Comparison of ENCODE assay signal across 8 cellular contexts in genomic region chr16:47143677-47144558, GRCh38. TPM values are rescaled to one million over a fixed set of nuclear protein-coding genes. Genes with fewer than 3 reads are reported as not detected.
DNase-seq lines count a peak whose midpoint lies in the region; ATAC-seq and TF ChIP-seq lines count a peak whose summit lies in the region.

A gene with protein sequence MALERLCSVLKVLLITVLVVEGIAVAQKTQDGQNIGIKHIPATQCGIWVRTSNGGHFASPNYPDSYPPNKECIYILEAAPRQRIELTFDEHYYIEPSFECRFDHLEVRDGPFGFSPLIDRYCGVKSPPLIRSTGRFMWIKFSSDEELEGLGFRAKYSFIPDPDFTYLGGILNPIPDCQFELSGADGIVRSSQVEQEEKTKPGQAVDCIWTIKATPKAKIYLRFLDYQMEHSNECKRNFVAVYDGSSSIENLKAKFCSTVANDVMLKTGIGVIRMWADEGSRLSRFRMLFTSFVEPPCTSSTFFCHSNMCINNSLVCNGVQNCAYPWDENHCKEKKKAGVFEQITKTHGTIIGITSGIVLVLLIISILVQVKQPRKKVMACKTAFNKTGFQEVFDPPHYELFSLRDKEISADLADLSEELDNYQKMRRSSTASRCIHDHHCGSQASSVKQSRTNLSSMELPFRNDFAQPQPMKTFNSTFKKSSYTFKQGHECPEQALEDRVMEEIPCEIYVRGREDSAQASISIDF (minus strand): TSS chr16:47143945. CDS start chr16:47143612, 333 bp downstream.

- POLR2A ChIA-PET in activated CD4-positive, alpha-beta T cell treated with anti-CD3 and anti-CD28 coated beads for 36 hours (lab: Charles Lee) = interaction anchor here (0.9 kb wide), 1 partner anchor 172 kb away, joined by 3 read pairs; no protein-coding TSS in a partner anchor

- H3K4me3 ChIP-seq in coronary artery (peak within 1 kb of the TSS; percentile 68), right lobe of liver (peak within 1 kb of the TSS; percentile 33 to 53 (median 34))

- no peaks in the 10 kb centered on the region for H3K9me3 Mint-ChIP-seq in activated CD4-positive, alpha-beta T cell treated with anti-CD3 and anti-CD28 coated beads for 36 hours (ENCODE audit: low read depth)

- CTCF ChIA-PET in activated CD4-positive, alpha-beta T cell treated with anti-CD3 and anti-CD28 coated beads for 36 hours (lab: Charles Lee) = interaction anchor here (0.5 to 2.3 kb wide), 14 partner anchors 18 to 1483 kb away, joined by 3 to 12 read pairs (median 4); no protein-coding TSS in a partner anchor

- H3K27ac Mint-ChIP-seq in activated CD4-positive, alpha-beta T cell treated with anti-CD3 and anti-CD28 coated beads for 36 hours = no peak within 1 kb of the TSS

- no peaks in the 10 kb centered on the region for H3K27me3 ChIP-seq in right lobe of liver

- no peaks in the 10 kb centered on the region for H3K9me3 ChIP-seq in right lobe of liver

- no peaks in the 10 kb centered on the region for H3K36me3 Mint-ChIP-seq in activated CD4-positive, alpha-beta T cell treated with anti-CD3 and anti-CD28 coated beads for 36 hours (ENCODE audit: low read depth)

- intact Hi-C loops in activated CD4-positive, alpha-beta T cell treated with anti-CD3 and anti-CD28 coated beads for 36 hours (cut with DNase I, micrococcal nuclease) = loop anchor here (1.0 to 10.0 kb wide), 19 partner anchors 29 to 1487 kb away; partner anchors contain the start of genes DNAJA2 (in 2 of the 2), ITFG1 (in 2 of the 2), PHKB (in 2 of the 2) and ABCC11 (in 1 of the 2)
- intact Hi-C loops in right lobe of liver (cut with DNase I) = loop anchor here in 1 of 2 donors (10.0 kb wide), 1 partner anchor 1011 kb away; the partner anchor contains the start of gene ABCC12

- peaks cover 21% of the 10 kb centered on the region for H3K27me3 Mint-ChIP-seq in activated CD4-positive, alpha-beta T cell treated with anti-CD3 and anti-CD28 coated beads for 36 hours

- ATAC-seq in GM18502 (IDR thresholded peaks at IDR 0.05; ENCODE audit: poor library complexity, unreplicated experiment) (peak; percentile 58), HG02884 (IDR thresholded peaks at IDR 0.05; ENCODE audit: unreplicated experiment) (peak; percentile 43), right lobe of liver (peak; percentile 74 to 78 (median 77))
- peak; percentile 60 for ATAC-seq in activated CD4-positive, alpha-beta T cell treated with anti-CD3 and anti-CD28 coated beads for 36 hours

- peaks cover 26% of the 10 kb centered on the region for H3K4me1 Mint-ChIP-seq in activated CD4-positive, alpha-beta T cell treated with anti-CD3 and anti-CD28 coated beads for 36 hours

- peaks cover 0 to 12% (median 3%) of the 10 kb centered on the region in 4 donors for H3K4me1 ChIP-seq in right lobe of liver

- no peaks in the 10 kb centered on the region for H3K36me3 ChIP-seq in right lobe of liver

- TF ChIP-seq POLR2A in right lobe of liver (IDR thresholded peaks at IDR 0.05) = peak; percentile 32

- TF ChIP-seq CTCF in coronary artery (IDR thresholded peaks at IDR 0.05) (no peak), right lobe of liver (IDR thresholded peaks at IDR 0.05) (peak; percentile 37 to 54 (median 46))

- peak within 1 kb of the TSS; percentile 75 for H3K4me3 Mint-ChIP-seq in activated CD4-positive, alpha-beta T cell treated with anti-CD3 and anti-CD28 coated beads for 36 hours

- peak within 1 kb of the TSS in 1 of 2 donors; percentile 43 for H3K27ac ChIP-seq in coronary artery
- H3K27ac ChIP-seq in right lobe of liver = no peak within 1 kb of the TSS

- peak; percentile 69 for DNase-seq in 8988T
- DNase-seq in NCI-H2171 treated with DMSO at 0.1 percent for 48 hours (lab: John Stamatoyannopoulos, UW) = peak; percentile 61
- DNase-seq in activated CD4-positive, alpha-beta T cell treated with anti-CD3 and anti-CD28 coated beads for 36 hours = peak; percentile 80
- DNase-seq in coronary artery (ENCODE audit: low spot score) = no peak
- peak; percentile 61 to 75 (median 70) for DNase-seq in right lobe of liver
- peak in 2 of 3 donors; percentile 15 to 63 for DNase-seq in stimulated activated CD4-positive, alpha-beta T cell treated with anti-CD3 and anti-CD28 coated beads, TNF-alpha, amount 100 ng/mL, for 1 hour (ENCODE audit: low read depth in 3 of 3, low spot score in 1 of 3)

- no CpG with 5 or more reads among the region's 130 CpGs for WGBS in right lobe of liver (ENCODE audit: insufficient coverage, low coverage, low lambda C conversion rate, missing lambda C conversion rate)

RNA-seq across cellular contexts. Expression of the gene that starts here (rescaled TPM):
- total RNA-seq in activated CD4-positive, alpha-beta T cell treated with anti-CD3 and anti-CD28 coated beads for 36 hours = 1 to 10 TPM; 4.4 to 5.7 TPM
- total RNA-seq in right lobe of liver = 1 to 10 TPM in 1 of 6 experiments, under 1 TPM in 5; 0.29 to 1.6 (median 0.66) TPM
